In genomic region chr9:76887951-76888350, GRCh38 we compare ENCODE assay signal across 14 cellular contexts. TPM values are rescaled to one million over a fixed set of nuclear protein-coding genes. Genes with fewer than 3 reads are reported as not detected.
DNase-seq lines count a peak whose midpoint lies in the region; ATAC-seq and TF ChIP-seq lines count a peak whose summit lies in the region.
"Had no signal": no experiment of that assay in that cellular context is flagged by ENCODE, and none has a peak within 500 bp of the region (broad histone marks: within the 10 kb centered on the region; RNA-seq: fewer than 3 reads in every experiment).

No MANE protein-coding gene starts in this region.

- H3K14ac ChIP-seq in trophoblast cell (ENCODE audit: low read length) = no peak overlapping the region

- no peak overlapping the region for H4K91ac ChIP-seq in trophoblast cell (ENCODE audit: low read depth, low read length)

- H3K18ac ChIP-seq in trophoblast cell (ENCODE audit: low read length) = no peak overlapping the region

- H3K36me3 ChIP-seq in BLaER1 (no peaks in the 10 kb centered on the region), endocrine pancreas (ENCODE audit: control insufficient read depth, insufficient read depth, low read length) (no peaks in the 10 kb centered on the region), neural progenitor cell (no peaks in the 10 kb centered on the region), trophoblast cell (ENCODE audit: control insufficient read depth in 1 of 2, insufficient read depth in 2 of 2, low read length in 2 of 2) (no peaks in the 10 kb centered on the region)
- no peaks in the 10 kb centered on the region for H3K36me3 ChIP-seq in CD8-positive, alpha-beta T cell (ENCODE audit: insufficient read depth, low read length)
- H3K36me3 ChIP-seq: MG63 had no signal

- peak overlapping the region; percentile 29 for H2AFZ ChIP-seq in neural progenitor cell (replicated peaks)
- no peak overlapping the region for H2AFZ ChIP-seq in trophoblast cell (ENCODE audit: insufficient read depth, low read length, poor library complexity)

- no peaks in the 10 kb centered on the region for H3K27me3 ChIP-seq in BLaER1
- no peaks in the 10 kb centered on the region for H3K27me3 ChIP-seq in endocrine pancreas (ENCODE audit: control insufficient read depth, insufficient read depth, low read length)
- no peaks in the 10 kb centered on the region for H3K27me3 ChIP-seq in neural progenitor cell
- H3K27me3 ChIP-seq in CD8-positive, alpha-beta T cell (ENCODE audit: insufficient read depth, low read length) = no peaks in the 10 kb centered on the region
- H3K27me3 ChIP-seq in trophoblast cell (ENCODE audit: insufficient read depth, low read length) = no peaks in the 10 kb centered on the region
- H3K27me3 ChIP-seq: MG63 had no signal

- H3K4me1 Mint-ChIP-seq in neural progenitor cell = peaks cover 34% of the 10 kb centered on the region
- no peaks in the 10 kb centered on the region for H3K4me1 Mint-ChIP-seq in CD8-positive, alpha-beta T cell (ENCODE audit: low read depth)
- H3K4me1 Mint-ChIP-seq: activated naive CD8-positive, alpha-beta T cell treated with anti-CD3 and anti-CD28 coated beads, Interleukin-2, amount 50 U/mL, for 24 hours; natural killer cell had no signal

- H3K4ac ChIP-seq in trophoblast cell (ENCODE audit: low read depth, low read length) = no peak overlapping the region

- CTCF ChIA-PET in CD8-positive, alpha-beta T cell (lab: Charles Lee) = no interaction called here

- no peaks in the 10 kb centered on the region for H3F3A ChIP-seq in neural progenitor cell (ENCODE audit: low read depth)

- H4K20me1 ChIP-seq in BLaER1 (no peaks in the 10 kb centered on the region), neural progenitor cell (ENCODE audit: low read depth) (no peaks in the 10 kb centered on the region)

- no peak overlapping the region for H2BK5ac ChIP-seq in trophoblast cell (ENCODE audit: low read depth, low read length, poor library complexity)

- no peak overlapping the region for H4K8ac ChIP-seq in trophoblast cell (ENCODE audit: low read depth, low read length)

- H3K27ac ChIP-seq in BLaER1 (no peak overlapping the region), neural progenitor cell (no peak overlapping the region), trophoblast cell (ENCODE audit: low read depth, low read length) (no peak overlapping the region)
- H3K27ac ChIP-seq in CD8-positive, alpha-beta T cell (ENCODE audit: low read depth, low read length) = no peak overlapping the region

- H3K79me2 ChIP-seq in neural progenitor cell (ENCODE audit: low read depth) (no peaks in the 10 kb centered on the region), trophoblast cell (ENCODE audit: control insufficient read depth, insufficient read depth, low read length, poor library complexity) (no peaks in the 10 kb centered on the region)

- H3K27ac Mint-ChIP-seq in neural progenitor cell = peak overlapping the region; percentile 95
- H3K27ac Mint-ChIP-seq in CD8-positive, alpha-beta T cell = no peak overlapping the region
- H3K27ac Mint-ChIP-seq: activated naive CD8-positive, alpha-beta T cell treated with anti-CD3 and anti-CD28 coated beads, Interleukin-2, amount 50 U/mL, for 24 hours; natural killer cell had no signal

- H2BK12ac ChIP-seq in trophoblast cell (ENCODE audit: low read length) = no peak overlapping the region

- no peak for TF ChIP-seq CTCF in neural progenitor cell (IDR thresholded peaks at IDR 0.05)
- no peak for TF ChIP-seq CTCF in CD8-positive, alpha-beta T cell (IDR thresholded peaks at IDR 0.05)

- no peak overlapping the region for H2AK5ac ChIP-seq in trophoblast cell (ENCODE audit: low read length)

- no peaks in the 10 kb centered on the region for H3K9me3 ChIP-seq in BLaER1
- H3K9me3 ChIP-seq in endocrine pancreas (ENCODE audit: control insufficient read depth, low read length) = no peaks in the 10 kb centered on the region
- no peaks in the 10 kb centered on the region for H3K9me3 ChIP-seq in neural progenitor cell (ENCODE audit: low read depth)
- H3K9me3 ChIP-seq in CD8-positive, alpha-beta T cell (ENCODE audit: low read length) = no peaks in the 10 kb centered on the region
- H3K9me3 ChIP-seq in trophoblast cell (ENCODE audit: insufficient read depth, low read depth, low read length) = no peaks in the 10 kb centered on the region
- H3K9me3 ChIP-seq: MG63 had no signal

- H3K36me3 Mint-ChIP-seq in neural progenitor cell = peaks cover 5% of the 10 kb centered on the region
- no peaks in the 10 kb centered on the region for H3K36me3 Mint-ChIP-seq in CD8-positive, alpha-beta T cell
- H3K36me3 Mint-ChIP-seq: natural killer cell had no signal

- peaks cover 1% of the 10 kb centered on the region for H3K79me1 ChIP-seq in trophoblast cell (ENCODE audit: low read length)

- WGBS in trophoblast cell (ENCODE audit: extremely low coverage, insufficient coverage, insufficient read length) = no CpG with 5 or more reads among the region's 7 CpGs

- no peak overlapping the region for H2BK120ac ChIP-seq in trophoblast cell (ENCODE audit: insufficient read depth, low read length, poor library complexity)

- H3K4me1 ChIP-seq in BLaER1 (peaks cover 7% of the 10 kb centered on the region), endocrine pancreas (ENCODE audit: control insufficient read depth, insufficient read depth, low read length) (no peaks in the 10 kb centered on the region), neural progenitor cell (peaks cover 6% of the 10 kb centered on the region), trophoblast cell (ENCODE audit: control insufficient read depth in 1 of 2, insufficient read depth in 2 of 2, low read length in 2 of 2) (peaks cover 0 to 8% of the 10 kb centered on the region in 2 experiments)
- no peaks in the 10 kb centered on the region for H3K4me1 ChIP-seq in CD8-positive, alpha-beta T cell (ENCODE audit: insufficient read depth, low read length)

- H3K4me3 ChIP-seq in BLaER1 = no peak overlapping the region
- peak overlapping the region; percentile 45 for H3K4me3 ChIP-seq in endocrine pancreas (ENCODE audit: control insufficient read depth, insufficient read depth, low read length)
- H3K4me3 ChIP-seq in neural progenitor cell = no peak overlapping the region
- no peak overlapping the region for H3K4me3 ChIP-seq in CD8-positive, alpha-beta T cell (ENCODE audit: low read depth, low read length)
- no peak overlapping the region for H3K4me3 ChIP-seq in trophoblast cell (ENCODE audit: low read depth, low read length)

- no peak overlapping the region for H3K23ac ChIP-seq in trophoblast cell (ENCODE audit: low read length)

- H3K4me2 ChIP-seq in BLaER1 = peak overlapping the region; percentile 50
- H3K4me2 ChIP-seq in neural progenitor cell = peak overlapping the region; percentile 35
- no peak overlapping the region for H3K4me2 ChIP-seq in trophoblast cell (ENCODE audit: low read length)

- H3K9me3 Mint-ChIP-seq in neural progenitor cell = peaks cover 12% of the 10 kb centered on the region
- no peaks in the 10 kb centered on the region for H3K9me3 Mint-ChIP-seq in CD8-positive, alpha-beta T cell
- H3K9me3 Mint-ChIP-seq: activated B cell treated with CpG ODN at 0.5 μM for 24 hours; activated naive CD8-positive, alpha-beta T cell treated with anti-CD3 and anti-CD28 coated beads, Interleukin-2, amount 50 U/mL, for 24 hours; natural killer cell had no signal

- DNase-seq in NCI-H69 (lab: John Stamatoyannopoulos, UW) (peak; percentile 13), neural progenitor cell (ENCODE audit: low spot score) (no peak), midbrain (lab: John Stamatoyannopoulos, UW) (no peak), cardiac septum (ENCODE audit: low spot score) (no peak), trophoblast cell (no peak)
- no peak for DNase-seq in CD8-positive, alpha-beta T cell
- DNase-seq: activated B cell treated with CpG ODN at 0.5 μM for 24 hours; activated naive CD8-positive, alpha-beta T cell treated with anti-CD3 and anti-CD28 coated beads, Interleukin-2, amount 50 U/mL, for 24 hours; effector CD8-positive, alpha-beta T cell; MG63; natural killer cell had no signal

- intact Hi-C loops in cardiac septum (cut with DNase I) = no loop called here
- intact Hi-C loops in CD8-positive, alpha-beta T cell (cut with DNase I, micrococcal nuclease) = no loop called here

- no peak overlapping the region for H4K12ac ChIP-seq in trophoblast cell (ENCODE audit: low read depth, low read length)

- H3K27me3 Mint-ChIP-seq in neural progenitor cell (ENCODE audit: insufficient read depth, low read depth) = peaks cover 4% of the 10 kb centered on the region
- no peaks in the 10 kb centered on the region for H3K27me3 Mint-ChIP-seq in CD8-positive, alpha-beta T cell (ENCODE audit: low read depth)
- H3K27me3 Mint-ChIP-seq: activated B cell treated with CpG ODN at 0.5 μM for 24 hours had no signal

- POLR2A ChIA-PET in CD8-positive, alpha-beta T cell (lab: Charles Lee) = no interaction called here

- peak overlapping the region; percentile 5 for H3K4me3 Mint-ChIP-seq in neural progenitor cell
- H3K4me3 Mint-ChIP-seq in CD8-positive, alpha-beta T cell = no peak overlapping the region
- H3K4me3 Mint-ChIP-seq: activated B cell treated with CpG ODN at 0.5 μM for 24 hours; activated naive CD8-positive, alpha-beta T cell treated with anti-CD3 and anti-CD28 coated beads, Interleukin-2, amount 50 U/mL, for 24 hours; natural killer cell had no signal

- no peak for ATAC-seq in CD8-positive, alpha-beta T cell
- ATAC-seq: activated naive CD8-positive, alpha-beta T cell treated with anti-CD3 and anti-CD28 coated beads, Interleukin-2, amount 50 U/mL, for 24 hours; natural killer cell had no signal

- no peak overlapping the region for H3K9ac ChIP-seq in BLaER1
- no peak overlapping the region for H3K9ac ChIP-seq in endocrine pancreas (ENCODE audit: control insufficient read depth, insufficient read depth, low read length)
- no peak overlapping the region for H3K9ac ChIP-seq in neural progenitor cell
- H3K9ac ChIP-seq in trophoblast cell (ENCODE audit: low read length) = no peak overlapping the region

RNA-seq across cellular contexts. Expression of gene PRUNE2, which starts 18.0 kb away (rescaled TPM):
- 18.4 and 28.2 TPM in 2 replicates for total RNA-seq in neural progenitor cell (ENCODE audit: low replicate concordance)
- 19.9 TPM for total RNA-seq in cardiac septum
- not detected for total RNA-seq in CD8-positive, alpha-beta T cell
- 0.85 and 0.90 TPM in 2 replicates for polyA plus RNA-seq in trophoblast cell (2013)
- total RNA-seq: A673, activated B cell treated with CpG ODN at 0.5 μM for 24 hours had no signal

Comparison
In these comparisons a context has a peak if more than half of its experiments do, and no peak if none do; other contexts are left out.
1. RNA of gene PRUNE2, which starts 18.0 kb away (total RNA-seq): 18.4 to 28.2 TPM in neural progenitor cell and 19.9 TPM in cardiac septum (single experiment); not detected in CD8-positive, alpha-beta T cell; every median in the first group is over 10 times any median in the second.